Comparison of ENCODE assay signal across 15 cellular contexts in genomic region chr17:38669520-38669919, GRCh38. TPM values are rescaled to one million over a fixed set of nuclear protein-coding genes. Genes with fewer than 3 reads are reported as not detected.
DNase-seq lines count a peak whose midpoint lies in the region; ATAC-seq and TF ChIP-seq lines count a peak whose summit lies in the region.
"Had no signal": no experiment of that assay in that cellular context is flagged by ENCODE, and none has a peak within 500 bp of the region (broad histone marks: within the 10 kb centered on the region; RNA-seq: fewer than 3 reads in every experiment).

No MANE protein-coding gene starts in this region.

- peak overlapping the region; percentile 66 for H3K27ac Mint-ChIP-seq in activated naive CD4-positive, alpha-beta T cell treated with anti-CD3 and anti-CD28 coated beads, Interleukin-2, amount 50 U/mL, for 24 hours
- H3K27ac Mint-ChIP-seq in activated naive CD4-positive, alpha-beta T cell treated with anti-CD3 and anti-CD28 coated beads, Interleukin-2, amount 10 ng/mL, durations not matched to agents 7 days and 5 days, result no peak overlapping the region
- H3K27ac Mint-ChIP-seq in progenitor cell of endocrine pancreas, result peak overlapping the region; percentile 23
- H3K27ac Mint-ChIP-seq: CD14-positive monocyte; CD8-positive, alpha-beta T cell; H9 had no signal

- no peaks in the 10 kb centered on the region for H3K9me3 ChIP-seq in iPS-15b (ENCODE audit: control insufficient read depth, insufficient read depth, low read length)

- peaks cover 26% of the 10 kb centered on the region for H3K27me3 Mint-ChIP-seq in activated naive CD4-positive, alpha-beta T cell treated with anti-CD3 and anti-CD28 coated beads, Interleukin-2, amount 50 U/mL, for 24 hours
- peaks cover 79% of the 10 kb centered on the region for H3K27me3 Mint-ChIP-seq in activated naive CD4-positive, alpha-beta T cell treated with anti-CD3 and anti-CD28 coated beads, Interleukin-2, amount 10 ng/mL, durations not matched to agents 7 days and 5 days
- H3K27me3 Mint-ChIP-seq in progenitor cell of endocrine pancreas, result peaks cover 56% of the 10 kb centered on the region

- peaks cover 69% of the 10 kb centered on the region for H3K27me3 ChIP-seq in iPS-15b (ENCODE audit: control insufficient read depth, insufficient read depth, low read length)

- peaks cover 12% of the 10 kb centered on the region for H3K4me1 ChIP-seq in iPS-15b (ENCODE audit: control insufficient read depth, insufficient read depth, low read length)

- H3K36me3 ChIP-seq in iPS-15b (ENCODE audit: control insufficient read depth, insufficient read depth, low read length), result no peaks in the 10 kb centered on the region

- H3K9ac ChIP-seq in iPS-15b (ENCODE audit: low read depth, low read length), result no peak overlapping the region
- H3K9ac ChIP-seq: GM23248 had no signal

- no peaks in the 10 kb centered on the region for H3K9me3 Mint-ChIP-seq in activated naive CD4-positive, alpha-beta T cell treated with anti-CD3 and anti-CD28 coated beads, Interleukin-2, amount 50 U/mL, for 24 hours
- no peaks in the 10 kb centered on the region for H3K9me3 Mint-ChIP-seq in activated naive CD4-positive, alpha-beta T cell treated with anti-CD3 and anti-CD28 coated beads, Interleukin-2, amount 10 ng/mL, durations not matched to agents 7 days and 5 days
- H3K9me3 Mint-ChIP-seq in progenitor cell of endocrine pancreas (ENCODE audit: low read depth), result no peaks in the 10 kb centered on the region
- H3K9me3 Mint-ChIP-seq: CD8-positive, alpha-beta T cell had no signal

- no peak for ATAC-seq in HG02763 (IDR thresholded peaks at IDR 0.05; ENCODE audit: unreplicated experiment)
- ATAC-seq in GM18505 (IDR thresholded peaks at IDR 0.05; ENCODE audit: unreplicated experiment), result no peak
- ATAC-seq: CD8-positive, alpha-beta T cell had no signal

- no peak for DNase-seq in activated naive CD4-positive, alpha-beta T cell treated with anti-CD3 and anti-CD28 coated beads, Interleukin-2, amount 10 ng/mL, durations not matched to agents 7 days and 5 days
- DNase-seq in progenitor cell of endocrine pancreas (ENCODE audit: low spot score, unreplicated experiment), result no peak
- no peak for DNase-seq in erythroblast (lab: John Stamatoyannopoulos, UW)
- DNase-seq: CD8-positive, alpha-beta T cell; COR-L47; DND-41; GDM1; GM23248; H9 had no signal

- CTCF ChIA-PET in activated naive CD4-positive, alpha-beta T cell treated with anti-CD3 and anti-CD28 coated beads, Interleukin-2, amount 10 ng/mL, durations not matched to agents 7 days and 5 days (lab: Charles Lee), result interaction anchor here (1.2 to 12.6 kb wide), 8 partner anchors 9 to 177 kb away, joined by 3 to 154 read pairs (median 4); no protein-coding TSS in a partner anchor

- no peak for TF ChIP-seq CTCF in progenitor cell of endocrine pancreas (IDR thresholded peaks at IDR 0.05; ENCODE audit: unreplicated experiment)

- no peaks in the 10 kb centered on the region for H3K36me3 Mint-ChIP-seq in activated naive CD4-positive, alpha-beta T cell treated with anti-CD3 and anti-CD28 coated beads, Interleukin-2, amount 50 U/mL, for 24 hours
- no peaks in the 10 kb centered on the region for H3K36me3 Mint-ChIP-seq in activated naive CD4-positive, alpha-beta T cell treated with anti-CD3 and anti-CD28 coated beads, Interleukin-2, amount 10 ng/mL, durations not matched to agents 7 days and 5 days
- H3K36me3 Mint-ChIP-seq in progenitor cell of endocrine pancreas (ENCODE audit: insufficient read depth), result no peaks in the 10 kb centered on the region
- H3K36me3 Mint-ChIP-seq: CD8-positive, alpha-beta T cell; IgD-negative memory B cell had no signal

- H3K4me3 Mint-ChIP-seq in activated naive CD4-positive, alpha-beta T cell treated with anti-CD3 and anti-CD28 coated beads, Interleukin-2, amount 50 U/mL, for 24 hours, result no peak overlapping the region
- H3K4me3 Mint-ChIP-seq in activated naive CD4-positive, alpha-beta T cell treated with anti-CD3 and anti-CD28 coated beads, Interleukin-2, amount 10 ng/mL, durations not matched to agents 7 days and 5 days, result no peak overlapping the region
- no peak overlapping the region for H3K4me3 Mint-ChIP-seq in progenitor cell of endocrine pancreas (ENCODE audit: low read depth)
- H3K4me3 Mint-ChIP-seq: CD8-positive, alpha-beta T cell had no signal

- peaks cover 16% of the 10 kb centered on the region for H3K4me1 Mint-ChIP-seq in activated naive CD4-positive, alpha-beta T cell treated with anti-CD3 and anti-CD28 coated beads, Interleukin-2, amount 50 U/mL, for 24 hours
- peaks cover 21% of the 10 kb centered on the region for H3K4me1 Mint-ChIP-seq in activated naive CD4-positive, alpha-beta T cell treated with anti-CD3 and anti-CD28 coated beads, Interleukin-2, amount 10 ng/mL, durations not matched to agents 7 days and 5 days
- H3K4me1 Mint-ChIP-seq in progenitor cell of endocrine pancreas (ENCODE audit: low read depth), result peaks cover 13% of the 10 kb centered on the region

- TF ChIP-seq POLR2A in GM18505 (IDR thresholded peaks at IDR 0.05; ENCODE audit: borderline replicate concordance, extremely low read depth, insufficient read depth, insufficient read length), result no peak
- no peak for TF ChIP-seq POLR2A in erythroblast (IDR thresholded peaks at IDR 0.05; ENCODE audit: low read length)

- H3K4me3 ChIP-seq in iPS-15b (ENCODE audit: low read depth, low read length), result peak overlapping the region; percentile 3
- H3K4me3 ChIP-seq: GM23248 had no signal

RNA-seq across cellular contexts. Expression of gene EPOP, which starts 5.2 kb away (rescaled TPM):
- total RNA-seq in progenitor cell of endocrine pancreas, result 8.2 and 10.0 TPM in 2 replicates

RNA-seq across cellular contexts. Expression of gene MLLT6, which starts 35.6 kb away (rescaled TPM):
- total RNA-seq in progenitor cell of endocrine pancreas, result 147 and 155 TPM in 2 replicates
